11 cellular contexts compared by ENCODE assay signal in the genomic region with DNA sequence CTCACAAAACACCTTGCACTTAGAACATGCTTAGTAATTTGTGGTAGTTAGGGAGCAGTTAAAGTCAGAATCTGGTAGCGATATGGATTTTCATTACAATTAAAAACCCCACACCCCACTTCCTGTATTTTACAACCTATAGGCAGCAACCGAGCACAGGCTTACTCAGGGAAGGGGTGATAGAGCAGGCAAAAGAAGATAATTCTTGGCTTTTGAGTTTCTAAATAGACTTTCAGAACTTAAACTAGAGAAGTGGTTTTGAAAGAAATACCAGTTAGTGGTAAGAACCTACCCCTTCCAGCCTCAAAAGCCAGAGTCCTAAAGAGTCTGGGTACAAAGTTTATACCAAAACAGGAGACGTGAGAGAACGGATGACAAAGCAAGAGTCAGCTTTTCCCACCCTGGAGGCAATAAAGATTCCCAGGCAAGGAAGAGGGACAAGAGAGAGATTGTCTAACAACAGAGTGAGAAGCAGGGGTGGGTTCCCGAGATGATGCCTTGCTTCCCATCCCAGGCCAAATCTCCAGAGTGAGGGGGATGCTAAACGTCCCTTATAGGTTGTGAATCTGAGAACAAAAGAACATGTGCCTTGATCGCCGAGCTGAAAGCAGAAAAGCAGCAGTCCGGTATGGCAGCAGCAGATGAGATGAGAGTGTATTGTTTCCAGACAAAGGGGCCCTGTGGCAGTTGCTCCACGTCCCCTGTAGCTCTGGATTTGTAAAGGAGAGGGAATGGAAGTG. TPM values are rescaled to one million over a fixed set of nuclear protein-coding genes. Genes with fewer than 3 reads are reported as not detected.
A peak's percentile ranks its signal among the peaks of the same experiment; 100 is the strongest.
DNase-seq lines count a peak whose midpoint lies in the region; ATAC-seq and TF ChIP-seq lines count a peak whose summit lies in the region.
"Had no signal": no experiment of that assay in that cellular context is flagged by ENCODE, and none has a peak within 500 bp of the region (broad histone marks: within the 10 kb centered on the region; RNA-seq: fewer than 3 reads in every experiment).

No MANE protein-coding gene starts in this region.

- TF ChIP-seq RAD21 in neural cell (conservative IDR thresholded peaks at IDR 0.05), result no peak

- no peaks in the 10 kb centered on the region for H3K27me3 Mint-ChIP-seq in activated naive CD8-positive, alpha-beta T cell

- no peak overlapping the region for H3K9ac ChIP-seq in neural cell (ENCODE audit: low read length)

- H4K20me1 ChIP-seq in neural cell (ENCODE audit: insufficient read depth), result no peaks in the 10 kb centered on the region

- no peaks in the 10 kb centered on the region for H3K36me3 ChIP-seq in neural cell (ENCODE audit: insufficient read depth, low read length)
- H3K36me3 ChIP-seq in WERI-Rb-1, result no peaks in the 10 kb centered on the region
- H3K36me3 ChIP-seq: SJSA1, tibial artery had no signal

- H3K27ac Mint-ChIP-seq in activated naive CD8-positive, alpha-beta T cell, result peak overlapping the region; percentile 52

- H3K27ac ChIP-seq in neural cell (ENCODE audit: low read length) (no peak overlapping the region), WERI-Rb-1 (no peak overlapping the region)
- H3K27ac ChIP-seq: SJSA1, tibial artery had no signal

- peaks cover 17% of the 10 kb centered on the region for H3K36me3 Mint-ChIP-seq in activated naive CD8-positive, alpha-beta T cell

- H3K4me3 ChIP-seq in neural cell (ENCODE audit: low read length) (no peak overlapping the region), WERI-Rb-1 (ENCODE audit: low read depth, low read length) (no peak overlapping the region)
- H3K4me3 ChIP-seq: SJSA1, tibial artery had no signal

- no peaks in the 10 kb centered on the region for H3K9me3 Mint-ChIP-seq in activated naive CD8-positive, alpha-beta T cell (ENCODE audit: low read depth)

- H3K9me3 ChIP-seq in neural cell (ENCODE audit: low read length), result no peaks in the 10 kb centered on the region
- no peaks in the 10 kb centered on the region for H3K9me3 ChIP-seq in WERI-Rb-1 (ENCODE audit: severe bottlenecking)
- H3K9me3 ChIP-seq: SJSA1, tibial artery had no signal

- H3F3A ChIP-seq in neural cell (ENCODE audit: insufficient read depth, low read length, poor library complexity, severe bottlenecking), result no peaks in the 10 kb centered on the region

- TF ChIP-seq CTCF in neural cell (IDR thresholded peaks at IDR 0.05; ENCODE audit: poor library complexity, severe bottlenecking), result no peak
- no peak for TF ChIP-seq CTCF in WERI-Rb-1 (IDR thresholded peaks at IDR 0.05; ENCODE audit: low read depth, low read length)

- H3K79me2 ChIP-seq in neural cell (replicated peaks; ENCODE audit: insufficient read depth, low read length), result no peaks in the 10 kb centered on the region

- peak overlapping the region; percentile 15 for H3K4me3 Mint-ChIP-seq in activated naive CD8-positive, alpha-beta T cell

- no peak overlapping the region for H3K4me2 ChIP-seq in neural cell (ENCODE audit: low read length)

- TF ChIP-seq EP300 in neural cell (conservative IDR thresholded peaks at IDR 0.05; ENCODE audit: poor library complexity, severe bottlenecking), result no peak

- ATAC-seq in HG03520 (IDR thresholded peaks at IDR 0.05; ENCODE audit: unreplicated experiment), result no peak

- H3K27me3 ChIP-seq in neural cell (ENCODE audit: insufficient read depth, low read depth, low read length) (no peaks in the 10 kb centered on the region), WERI-Rb-1 (ENCODE audit: insufficient read depth, low read depth, severe bottlenecking) (no peaks in the 10 kb centered on the region)
- H3K27me3 ChIP-seq: SJSA1 had no signal

- H2AFZ ChIP-seq in neural cell (ENCODE audit: low read depth, low read length), result peak overlapping the region; percentile 23

- peak; percentile 11 for DNase-seq in NCI-H187 treated with DMSO at 0.1 percent for 48 hours (lab: John Stamatoyannopoulos, UW)
- DNase-seq in NCI-H187 (lab: John Stamatoyannopoulos, UW), result no peak
- peak; percentile 25 for DNase-seq in NCI-H2081 treated with DMSO at 0.1 percent for 48 hours (lab: John Stamatoyannopoulos, UW)
- no peak for DNase-seq in WERI-Rb-1
- no peak for DNase-seq in NCI-H128 (lab: John Stamatoyannopoulos, UW; ENCODE audit: unreplicated experiment)
- DNase-seq: erythroblast, tibial artery had no signal

- no peaks in the 10 kb centered on the region for H3K9me2 ChIP-seq in neural cell (ENCODE audit: insufficient read depth, low read length)

- peaks cover 68% of the 10 kb centered on the region for H3K4me1 Mint-ChIP-seq in activated naive CD8-positive, alpha-beta T cell (ENCODE audit: low read depth)

TF ChIP-seq in neural cell, 6 proteins besides CTCF, POLR2A, EP300 and RAD21:
- TF ChIP-seq EZH2 (IDR thresholded peaks at IDR 0.05; ENCODE audit: borderline replicate concordance, insufficient read depth, low read length, poor library complexity, severe bottlenecking), result no peak
- no peak for TF ChIP-seq SMC3 (conservative IDR thresholded peaks at IDR 0.05; ENCODE audit: poor library complexity)
- TF ChIP-seq POLR2AphosphoS5 (IDR thresholded peaks at IDR 0.05), result no peak
- no peak for TF ChIP-seq TAF1 (IDR thresholded peaks at IDR 0.05; ENCODE audit: low read depth)
- TF ChIP-seq, protein P1, sequence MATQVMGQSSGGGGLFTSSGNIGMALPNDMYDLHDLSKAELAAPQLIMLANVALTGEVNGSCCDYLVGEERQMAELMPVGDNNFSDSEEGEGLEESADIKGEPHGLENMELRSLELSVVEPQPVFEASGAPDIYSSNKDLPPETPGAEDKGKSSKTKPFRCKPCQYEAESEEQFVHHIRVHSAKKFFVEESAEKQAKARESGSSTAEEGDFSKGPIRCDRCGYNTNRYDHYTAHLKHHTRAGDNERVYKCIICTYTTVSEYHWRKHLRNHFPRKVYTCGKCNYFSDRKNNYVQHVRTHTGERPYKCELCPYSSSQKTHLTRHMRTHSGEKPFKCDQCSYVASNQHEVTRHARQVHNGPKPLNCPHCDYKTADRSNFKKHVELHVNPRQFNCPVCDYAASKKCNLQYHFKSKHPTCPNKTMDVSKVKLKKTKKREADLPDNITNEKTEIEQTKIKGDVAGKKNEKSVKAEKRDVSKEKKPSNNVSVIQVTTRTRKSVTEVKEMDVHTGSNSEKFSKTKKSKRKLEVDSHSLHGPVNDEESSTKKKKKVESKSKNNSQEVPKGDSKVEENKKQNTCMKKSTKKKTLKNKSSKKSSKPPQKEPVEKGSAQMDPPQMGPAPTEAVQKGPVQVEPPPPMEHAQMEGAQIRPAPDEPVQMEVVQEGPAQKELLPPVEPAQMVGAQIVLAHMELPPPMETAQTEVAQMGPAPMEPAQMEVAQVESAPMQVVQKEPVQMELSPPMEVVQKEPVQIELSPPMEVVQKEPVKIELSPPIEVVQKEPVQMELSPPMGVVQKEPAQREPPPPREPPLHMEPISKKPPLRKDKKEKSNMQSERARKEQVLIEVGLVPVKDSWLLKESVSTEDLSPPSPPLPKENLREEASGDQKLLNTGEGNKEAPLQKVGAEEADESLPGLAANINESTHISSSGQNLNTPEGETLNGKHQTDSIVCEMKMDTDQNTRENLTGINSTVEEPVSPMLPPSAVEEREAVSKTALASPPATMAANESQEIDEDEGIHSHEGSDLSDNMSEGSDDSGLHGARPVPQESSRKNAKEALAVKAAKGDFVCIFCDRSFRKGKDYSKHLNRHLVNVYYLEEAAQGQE (IDR thresholded peaks at IDR 0.05; ENCODE audit: borderline replicate concordance), result no peak
- TF ChIP-seq MXI1 (conservative IDR thresholded peaks at IDR 0.05; ENCODE audit: poor library complexity, severe bottlenecking), result no peak

RNA-seq across cellular contexts. Expression of gene KLHL6, which starts 36.9 kb away (rescaled TPM):
- not detected in 2 replicates for polyA plus RNA-seq in neural cell
- polyA minus RNA-seq in neural cell, result not detected in 2 replicates

Comparison
In these comparisons a context has a peak if more than half of its experiments do, and no peak if none do; other contexts are left out.
1. DNase-seq: peak in NCI-H187 treated with DMSO at 0.1 percent for 48 hours (single experiment) and NCI-H2081 treated with DMSO at 0.1 percent for 48 hours (single experiment); none in NCI-H187 (0 of 2), WERI-Rb-1 (single experiment) and NCI-H128 (single experiment).